Comparison of ENCODE assay signal across 8 cellular contexts in the genomic region with DNA sequence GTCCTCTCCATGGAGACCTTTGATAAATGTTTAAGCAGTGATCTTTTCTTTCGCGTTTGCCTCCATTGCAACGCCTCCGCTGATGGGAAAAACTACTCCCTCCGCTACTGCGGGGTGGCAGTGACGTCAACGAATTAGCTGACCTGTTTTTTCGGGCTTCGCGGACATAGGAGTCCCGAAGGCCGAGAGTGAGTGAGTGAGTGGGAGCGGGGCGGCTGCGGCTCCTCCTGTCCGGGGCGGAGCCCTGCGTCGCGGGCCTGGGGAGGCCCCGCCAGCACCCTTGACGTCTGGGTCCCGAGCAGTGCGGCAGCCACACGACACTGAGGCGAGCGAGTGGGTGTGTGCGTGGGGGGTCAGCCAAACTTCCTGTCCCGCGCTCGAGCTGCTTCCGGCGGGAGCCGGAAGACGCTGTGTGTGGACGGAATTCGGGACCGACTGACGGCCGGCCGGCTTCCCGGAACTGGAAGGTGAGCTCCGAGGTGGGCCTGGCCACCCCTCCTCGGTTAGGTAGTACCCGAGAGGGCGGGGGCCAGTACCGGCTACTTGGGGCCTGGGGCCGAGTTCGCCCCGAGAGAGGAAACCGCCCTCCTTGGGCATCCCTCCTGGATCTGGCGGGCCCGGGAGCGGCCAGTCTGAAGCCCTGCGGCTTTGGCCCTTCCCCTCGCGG. TPM values are rescaled to one million over a fixed set of nuclear protein-coding genes. Genes with fewer than 3 reads are reported as not detected.
A peak's percentile ranks its signal among the peaks of the same experiment; 100 is the strongest.
DNase-seq lines count a peak whose midpoint lies in the region; ATAC-seq lines count a peak whose summit lies in the region.

A gene with protein sequence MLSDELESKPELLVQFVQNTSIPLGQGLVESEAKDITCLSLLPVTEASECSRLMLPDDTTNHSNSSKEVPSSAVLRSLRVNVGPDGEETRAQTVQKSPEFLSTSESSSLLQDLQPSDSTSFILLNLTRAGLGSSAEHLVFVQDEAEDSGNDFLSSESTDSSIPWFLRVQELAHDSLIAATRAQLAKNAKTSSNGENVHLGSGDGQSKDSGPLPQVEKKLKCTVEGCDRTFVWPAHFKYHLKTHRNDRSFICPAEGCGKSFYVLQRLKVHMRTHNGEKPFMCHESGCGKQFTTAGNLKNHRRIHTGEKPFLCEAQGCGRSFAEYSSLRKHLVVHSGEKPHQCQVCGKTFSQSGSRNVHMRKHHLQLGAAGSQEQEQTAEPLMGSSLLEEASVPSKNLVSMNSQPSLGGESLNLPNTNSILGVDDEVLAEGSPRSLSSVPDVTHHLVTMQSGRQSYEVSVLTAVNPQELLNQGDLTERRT (plus strand): TSS at position 411 of the 667 bp plus-strand sequence. CDS start 5,317 bp downstream, outside the sequence.

- no peaks in the 10 kb centered on the region for H3K9me3 Mint-ChIP-seq in effector memory CD8-positive, alpha-beta T cell
- no peaks in the 10 kb centered on the region for H3K9me3 Mint-ChIP-seq in memory B cell

- peak; percentile 93 for DNase-seq in COLO668 (lab: John Stamatoyannopoulos, UW; ENCODE audit: unreplicated experiment)
- DNase-seq in HT1080 (ENCODE audit: low read depth): peak; percentile 99
- DNase-seq in NOMO-1 treated with DMSO at 0.1 percent for 48 hours (lab: John Stamatoyannopoulos, UW; ENCODE audit: unreplicated experiment): peak; percentile 88
- DNase-seq in activated CD8-positive, alpha-beta memory T cell treated with anti-CD3 and anti-CD28 coated beads for 4 hours (ENCODE audit: low read depth in 2 of 2): peak; percentile 85 to 86
- peak; percentile 79 to 82 (median 79) for DNase-seq in effector memory CD8-positive, alpha-beta T cell
- DNase-seq in memory B cell (ENCODE audit: low spot score in 2 of 2): peak; percentile 78 to 79
- peak; percentile 79 for DNase-seq in stimulated activated CD8-positive, alpha-beta memory T cell treated with anti-CD3 and anti-CD28 coated beads, Interleukin-12 subunit alpha, Interleukin-12 subunit beta, amount 100 ng/mL, for 24 hours (ENCODE audit: extremely low read depth)

- no peaks in the 10 kb centered on the region for H3K27me3 Mint-ChIP-seq in effector memory CD8-positive, alpha-beta T cell
- H3K27me3 Mint-ChIP-seq in memory B cell: no peaks in the 10 kb centered on the region

- H3K27ac Mint-ChIP-seq in effector memory CD8-positive, alpha-beta T cell: peak within 1 kb of the TSS; percentile 97 to 99
- peak within 1 kb of the TSS; percentile 99 for H3K27ac Mint-ChIP-seq in memory B cell

- peak; percentile 95 for ATAC-seq in GM21360 (IDR thresholded peaks at IDR 0.05; ENCODE audit: unreplicated experiment)
- ATAC-seq in effector memory CD8-positive, alpha-beta T cell (replicated peaks): peak; percentile 97
- ATAC-seq in memory B cell (ENCODE audit: low read depth): peak; percentile 95

- H3K36me3 Mint-ChIP-seq in effector memory CD8-positive, alpha-beta T cell (ENCODE audit: insufficient read depth): peaks cover 28% of the 10 kb centered on the region
- H3K36me3 Mint-ChIP-seq in memory B cell: peaks cover 2% of the 10 kb centered on the region

- peak within 1 kb of the TSS; percentile 91 to 98 for H3K4me3 Mint-ChIP-seq in effector memory CD8-positive, alpha-beta T cell
- peak within 1 kb of the TSS; percentile 99 for H3K4me3 Mint-ChIP-seq in memory B cell

- peaks cover 29 to 41% of the 10 kb centered on the region in 2 donors for H3K4me1 Mint-ChIP-seq in effector memory CD8-positive, alpha-beta T cell (ENCODE audit: low read depth in 2 of 2)
- H3K4me1 Mint-ChIP-seq in memory B cell: peaks cover 17% of the 10 kb centered on the region

RNA-seq across cellular contexts. Expression of the gene that starts here (rescaled TPM):
- 61.2 and 64.5 TPM in 2 replicates for total RNA-seq in HT1080 (2014; rRNA removed; shearing (Covaris generic))
- 39.1 and 41.5 TPM in 2 replicates for polyA plus RNA-seq in HT1080 (2015; cell fraction: cytosol; rRNA removed)
- 39.5 and 41.9 TPM in 2 replicates for polyA plus RNA-seq in HT1080 (2015; cell fraction: nucleus; rRNA removed)

Comparison
In these comparisons a context has a peak if more than half of its experiments do, and no peak if none do; other contexts are left out.
1. Peak in every context shown above with its lines: DNase-seq and ATAC-seq.